In genomic region chr3:168250415-168250861, GRCh38 we compare ENCODE assay signal across 1 cellular context.
TF ChIP-seq lines count a peak whose summit lies in the region.

No MANE protein-coding gene starts in this region.

TF ChIP-seq in IMR-90, 13 proteins besides CTCF, POLR2A, EP300 and RAD21 (continued from another document):
- TF ChIP-seq, protein P1, sequence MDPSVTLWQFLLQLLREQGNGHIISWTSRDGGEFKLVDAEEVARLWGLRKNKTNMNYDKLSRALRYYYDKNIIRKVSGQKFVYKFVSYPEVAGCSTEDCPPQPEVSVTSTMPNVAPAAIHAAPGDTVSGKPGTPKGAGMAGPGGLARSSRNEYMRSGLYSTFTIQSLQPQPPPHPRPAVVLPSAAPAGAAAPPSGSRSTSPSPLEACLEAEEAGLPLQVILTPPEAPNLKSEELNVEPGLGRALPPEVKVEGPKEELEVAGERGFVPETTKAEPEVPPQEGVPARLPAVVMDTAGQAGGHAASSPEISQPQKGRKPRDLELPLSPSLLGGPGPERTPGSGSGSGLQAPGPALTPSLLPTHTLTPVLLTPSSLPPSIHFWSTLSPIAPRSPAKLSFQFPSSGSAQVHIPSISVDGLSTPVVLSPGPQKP (IDR thresholded peaks at IDR 0.05; ENCODE audit: borderline replicate concordance, low read depth, low read length): no peak
- no peak for TF ChIP-seq MAZ (IDR thresholded peaks at IDR 0.05; ENCODE audit: borderline replicate concordance, low read depth, low read length)
